8 cellular contexts compared by ENCODE assay signal in the genomic region with DNA sequence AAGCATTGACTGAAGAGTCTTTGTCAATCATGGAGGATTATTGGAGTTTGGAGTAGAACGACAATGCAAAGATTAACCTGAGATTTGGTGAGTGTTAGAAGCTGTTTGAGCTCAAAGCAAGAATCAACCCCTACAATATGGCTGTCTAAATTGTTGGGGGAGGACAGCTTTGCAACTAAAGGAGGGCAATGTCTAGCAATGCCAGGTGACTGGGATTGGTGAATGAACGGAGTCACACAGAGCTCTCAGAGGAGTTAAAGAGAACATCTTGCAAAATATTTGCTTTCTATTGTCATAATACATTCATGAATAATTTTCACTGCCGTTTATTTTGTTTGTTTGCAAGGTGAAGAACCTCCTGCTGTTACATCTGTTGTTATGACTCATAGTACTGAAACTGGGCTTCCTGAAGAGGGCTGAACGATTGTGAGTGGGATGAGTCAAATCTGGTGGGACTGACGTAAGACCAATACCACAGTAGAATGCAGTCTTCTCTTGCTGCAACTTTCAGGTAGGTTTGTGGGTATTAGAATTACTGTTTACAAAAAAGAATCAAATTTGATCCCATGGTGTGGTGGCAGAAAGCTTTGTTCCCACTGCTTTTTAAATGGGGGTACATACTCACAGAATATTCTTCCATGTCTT.
DNase-seq lines count a peak whose midpoint lies in the region; ATAC-seq and TF ChIP-seq lines count a peak whose summit lies in the region.

No MANE protein-coding gene starts in this region.

- H3K36me3 Mint-ChIP-seq in activated naive CD8-positive, alpha-beta T cell treated with anti-CD3 and anti-CD28 coated beads, Interleukin-2, amount 10 ng/mL, durations not matched to agents 7 days and 5 days = no peaks in the 10 kb centered on the region
- H3K36me3 Mint-ChIP-seq in activated naive CD8-positive, alpha-beta T cell treated with anti-CD3 and anti-CD28 coated beads for 36 hours = no peaks in the 10 kb centered on the region
- no peaks in the 10 kb centered on the region for H3K36me3 Mint-ChIP-seq in GM23338 (ENCODE audit: low read depth)
- peaks cover 3% of the 10 kb centered on the region for H3K36me3 Mint-ChIP-seq in memory B cell

- DNase-seq in activated naive CD8-positive, alpha-beta T cell treated with anti-CD3 and anti-CD28 coated beads, Interleukin-2, amount 10 ng/mL, durations not matched to agents 7 days and 5 days = no peak
- DNase-seq in activated naive CD8-positive, alpha-beta T cell treated with anti-CD3 and anti-CD28 coated beads for 36 hours = no peak
- DNase-seq in GM23338 (ENCODE audit: low spot score) (peak; percentile 28), LoVo (ENCODE audit: low spot score) (peak; percentile 45), WERI-Rb-1 (no peak), memory B cell (ENCODE audit: low spot score in 2 of 2) (no peak), dedifferentiated amniotic fluid mesenchymal stem cell (ENCODE audit: extremely low spot score) (no peak), NCI-H1048 (lab: John Stamatoyannopoulos, UW) (no peak)

- TF ChIP-seq CTCF in GM23338 (conservative IDR thresholded peaks at IDR 0.05; ENCODE audit: low read depth in 2 of 2) = no peak
- TF ChIP-seq CTCF in WERI-Rb-1 (IDR thresholded peaks at IDR 0.05; ENCODE audit: low read depth, low read length) = no peak

- peaks cover 9% of the 10 kb centered on the region for H3K9me3 ChIP-seq in WERI-Rb-1 (ENCODE audit: severe bottlenecking)

- H3K27ac Mint-ChIP-seq in activated naive CD8-positive, alpha-beta T cell treated with anti-CD3 and anti-CD28 coated beads, Interleukin-2, amount 10 ng/mL, durations not matched to agents 7 days and 5 days = no peak overlapping the region
- H3K27ac Mint-ChIP-seq in activated naive CD8-positive, alpha-beta T cell treated with anti-CD3 and anti-CD28 coated beads for 36 hours = no peak overlapping the region
- H3K27ac Mint-ChIP-seq in GM23338 (peak overlapping the region; percentile 89), memory B cell (peak overlapping the region; percentile 38)

- H3K36me3 ChIP-seq in GM23338 (ENCODE audit: insufficient read depth) = no peaks in the 10 kb centered on the region
- peaks cover 4% of the 10 kb centered on the region; the same call in 1 of the 2 replicates for H3K36me3 ChIP-seq in WERI-Rb-1

- H4K20me1 ChIP-seq in GM23338 (replicated peaks; ENCODE audit: insufficient read depth) = no peaks in the 10 kb centered on the region

- H3K9me2 ChIP-seq in GM23338 (ENCODE audit: insufficient read depth) = no peaks in the 10 kb centered on the region

- H2AFZ ChIP-seq in GM23338 = no peak overlapping the region

- peaks cover 1% of the 10 kb centered on the region for H3K9me3 Mint-ChIP-seq in activated naive CD8-positive, alpha-beta T cell treated with anti-CD3 and anti-CD28 coated beads, Interleukin-2, amount 10 ng/mL, durations not matched to agents 7 days and 5 days
- no peaks in the 10 kb centered on the region for H3K9me3 Mint-ChIP-seq in activated naive CD8-positive, alpha-beta T cell treated with anti-CD3 and anti-CD28 coated beads for 36 hours
- H3K9me3 Mint-ChIP-seq in GM23338 (no peaks in the 10 kb centered on the region; the same call in 2 of the 3 replicates), memory B cell (peaks cover 3% of the 10 kb centered on the region)

- peak; percentile 42 for ATAC-seq in activated naive CD8-positive, alpha-beta T cell treated with anti-CD3 and anti-CD28 coated beads, Interleukin-2, amount 10 ng/mL, durations not matched to agents 7 days and 5 days (ENCODE audit: low read depth)
- peak; percentile 16; the same call in 1 of the 3 replicates for ATAC-seq in GM23338
- peak; percentile 77 for ATAC-seq in memory B cell (ENCODE audit: low read depth)

- H3F3A ChIP-seq in GM23338 (replicated peaks; ENCODE audit: low read depth) = no peaks in the 10 kb centered on the region

- H3K4me3 ChIP-seq in GM23338 (no peak overlapping the region), WERI-Rb-1 (ENCODE audit: low read depth, low read length) (no peak overlapping the region)

- peak overlapping the region; percentile 44; the same call in 1 of the 2 replicates for H3K4me2 ChIP-seq in GM23338

- no peaks in the 10 kb centered on the region for H3K27me3 Mint-ChIP-seq in activated naive CD8-positive, alpha-beta T cell treated with anti-CD3 and anti-CD28 coated beads, Interleukin-2, amount 10 ng/mL, durations not matched to agents 7 days and 5 days
- peaks cover 13% of the 10 kb centered on the region for H3K27me3 Mint-ChIP-seq in activated naive CD8-positive, alpha-beta T cell treated with anti-CD3 and anti-CD28 coated beads for 36 hours
- H3K27me3 Mint-ChIP-seq in GM23338 (ENCODE audit: insufficient read depth, low read depth, poor library complexity) (no peaks in the 10 kb centered on the region), memory B cell (no peaks in the 10 kb centered on the region)

- H3K4me1 Mint-ChIP-seq in activated naive CD8-positive, alpha-beta T cell treated with anti-CD3 and anti-CD28 coated beads, Interleukin-2, amount 10 ng/mL, durations not matched to agents 7 days and 5 days = peaks cover 2% of the 10 kb centered on the region
- H3K4me1 Mint-ChIP-seq in activated naive CD8-positive, alpha-beta T cell treated with anti-CD3 and anti-CD28 coated beads for 36 hours = no peaks in the 10 kb centered on the region
- H3K4me1 Mint-ChIP-seq in GM23338 (peaks cover 57% of the 10 kb centered on the region), memory B cell (peaks cover 16% of the 10 kb centered on the region)

- H3K27ac ChIP-seq in GM23338 (ENCODE audit: low read depth) (peak overlapping the region; percentile 46; the same call in 1 of the 2 replicates), WERI-Rb-1 (peak overlapping the region; percentile 47)

- peaks cover 27% of the 10 kb centered on the region for H3K4me1 ChIP-seq in GM23338 (ENCODE audit: insufficient read depth)

- H3K79me2 ChIP-seq in GM23338 (replicated peaks; ENCODE audit: insufficient read depth) = no peaks in the 10 kb centered on the region

- POLR2A ChIA-PET in activated naive CD8-positive, alpha-beta T cell treated with anti-CD3 and anti-CD28 coated beads, Interleukin-2, amount 10 ng/mL, durations not matched to agents 7 days and 5 days (lab: Charles Lee) = no interaction called here

- H3K27me3 ChIP-seq in GM23338 (ENCODE audit: insufficient read depth) (no peaks in the 10 kb centered on the region), WERI-Rb-1 (ENCODE audit: insufficient read depth, low read depth, severe bottlenecking) (no peaks in the 10 kb centered on the region)

- no peak overlapping the region for H3K4me3 Mint-ChIP-seq in activated naive CD8-positive, alpha-beta T cell treated with anti-CD3 and anti-CD28 coated beads, Interleukin-2, amount 10 ng/mL, durations not matched to agents 7 days and 5 days
- H3K4me3 Mint-ChIP-seq in activated naive CD8-positive, alpha-beta T cell treated with anti-CD3 and anti-CD28 coated beads for 36 hours = no peak overlapping the region
- H3K4me3 Mint-ChIP-seq in GM23338 = 0 out of 3 replicates have a peak overlapping the region, but pooled peaks have one; percentile 16
- H3K4me3 Mint-ChIP-seq in memory B cell = no peak overlapping the region

TF ChIP-seq in GM23338, 12 proteins besides CTCF, POLR2A, EP300 and RAD21 (continues in another document):
- TF ChIP-seq POLR2AphosphoS5 (IDR thresholded peaks at IDR 0.05; ENCODE audit: low read depth) (no peak), JUNB (IDR thresholded peaks at IDR 0.05; ENCODE audit: unreplicated experiment) (no peak), NANOG (IDR thresholded peaks at IDR 0.05; ENCODE audit: borderline replicate concordance) (no peak), EZH2phosphoT487 (IDR thresholded peaks at IDR 0.05; ENCODE audit: unreplicated experiment) (no peak), STAT1 (IDR thresholded peaks at IDR 0.05; ENCODE audit: unreplicated experiment) (no peak), ZNF114 (CRISPR knock-in tag; IDR thresholded peaks at IDR 0.05) (no peak), CREB1 (CRISPR knock-in tag; IDR thresholded peaks at IDR 0.05; ENCODE audit: low read depth) (no peak), EZH2 (IDR thresholded peaks at IDR 0.05; ENCODE audit: low read depth, unreplicated experiment) (no peak), ZNF331 (CRISPR knock-in tag; IDR thresholded peaks at IDR 0.05; ENCODE audit: low read depth) (no peak)
- TF ChIP-seq, protein P1, sequence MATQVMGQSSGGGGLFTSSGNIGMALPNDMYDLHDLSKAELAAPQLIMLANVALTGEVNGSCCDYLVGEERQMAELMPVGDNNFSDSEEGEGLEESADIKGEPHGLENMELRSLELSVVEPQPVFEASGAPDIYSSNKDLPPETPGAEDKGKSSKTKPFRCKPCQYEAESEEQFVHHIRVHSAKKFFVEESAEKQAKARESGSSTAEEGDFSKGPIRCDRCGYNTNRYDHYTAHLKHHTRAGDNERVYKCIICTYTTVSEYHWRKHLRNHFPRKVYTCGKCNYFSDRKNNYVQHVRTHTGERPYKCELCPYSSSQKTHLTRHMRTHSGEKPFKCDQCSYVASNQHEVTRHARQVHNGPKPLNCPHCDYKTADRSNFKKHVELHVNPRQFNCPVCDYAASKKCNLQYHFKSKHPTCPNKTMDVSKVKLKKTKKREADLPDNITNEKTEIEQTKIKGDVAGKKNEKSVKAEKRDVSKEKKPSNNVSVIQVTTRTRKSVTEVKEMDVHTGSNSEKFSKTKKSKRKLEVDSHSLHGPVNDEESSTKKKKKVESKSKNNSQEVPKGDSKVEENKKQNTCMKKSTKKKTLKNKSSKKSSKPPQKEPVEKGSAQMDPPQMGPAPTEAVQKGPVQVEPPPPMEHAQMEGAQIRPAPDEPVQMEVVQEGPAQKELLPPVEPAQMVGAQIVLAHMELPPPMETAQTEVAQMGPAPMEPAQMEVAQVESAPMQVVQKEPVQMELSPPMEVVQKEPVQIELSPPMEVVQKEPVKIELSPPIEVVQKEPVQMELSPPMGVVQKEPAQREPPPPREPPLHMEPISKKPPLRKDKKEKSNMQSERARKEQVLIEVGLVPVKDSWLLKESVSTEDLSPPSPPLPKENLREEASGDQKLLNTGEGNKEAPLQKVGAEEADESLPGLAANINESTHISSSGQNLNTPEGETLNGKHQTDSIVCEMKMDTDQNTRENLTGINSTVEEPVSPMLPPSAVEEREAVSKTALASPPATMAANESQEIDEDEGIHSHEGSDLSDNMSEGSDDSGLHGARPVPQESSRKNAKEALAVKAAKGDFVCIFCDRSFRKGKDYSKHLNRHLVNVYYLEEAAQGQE (IDR thresholded peaks at IDR 0.05; ENCODE audit: unreplicated experiment) = no peak
- TF ChIP-seq, protein P2, sequence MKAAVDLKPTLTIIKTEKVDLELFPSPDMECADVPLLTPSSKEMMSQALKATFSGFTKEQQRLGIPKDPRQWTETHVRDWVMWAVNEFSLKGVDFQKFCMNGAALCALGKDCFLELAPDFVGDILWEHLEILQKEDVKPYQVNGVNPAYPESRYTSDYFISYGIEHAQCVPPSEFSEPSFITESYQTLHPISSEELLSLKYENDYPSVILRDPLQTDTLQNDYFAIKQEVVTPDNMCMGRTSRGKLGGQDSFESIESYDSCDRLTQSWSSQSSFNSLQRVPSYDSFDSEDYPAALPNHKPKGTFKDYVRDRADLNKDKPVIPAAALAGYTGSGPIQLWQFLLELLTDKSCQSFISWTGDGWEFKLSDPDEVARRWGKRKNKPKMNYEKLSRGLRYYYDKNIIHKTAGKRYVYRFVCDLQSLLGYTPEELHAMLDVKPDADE (IDR thresholded peaks at IDR 0.05) = no peak

Comparison
In these comparisons a context has a peak if more than half of its experiments do, and no peak if none do; other contexts are left out.
1. ATAC-seq: peak in every context shown above with its lines; median percentile 77 in memory B cell; 42 in activated naive CD8-positive, alpha-beta T cell treated with anti-CD3 and anti-CD28 coated beads, Interleukin-2, amount 10 ng/mL, durations not matched to agents 7 days and 5 days; 16 in GM23338.
2. DNase-seq: peak in GM23338 (single experiment) and LoVo (single experiment); none in activated naive CD8-positive, alpha-beta T cell treated with anti-CD3 and anti-CD28 coated beads, Interleukin-2, amount 10 ng/mL, durations not matched to agents 7 days and 5 days (single experiment), activated naive CD8-positive, alpha-beta T cell treated with anti-CD3 and anti-CD28 coated beads for 36 hours (single experiment), WERI-Rb-1 (single experiment), memory B cell (0 of 2), dedifferentiated amniotic fluid mesenchymal stem cell (single experiment) and NCI-H1048 (single experiment).
3. H3K27ac Mint-ChIP-seq: peak in GM23338 (single experiment) and memory B cell (single experiment); none in activated naive CD8-positive, alpha-beta T cell treated with anti-CD3 and anti-CD28 coated beads, Interleukin-2, amount 10 ng/mL, durations not matched to agents 7 days and 5 days (single experiment) and activated naive CD8-positive, alpha-beta T cell treated with anti-CD3 and anti-CD28 coated beads for 36 hours (single experiment).